Comparison of ENCODE assay signal across 19 cellular contexts in the genomic region with DNA sequence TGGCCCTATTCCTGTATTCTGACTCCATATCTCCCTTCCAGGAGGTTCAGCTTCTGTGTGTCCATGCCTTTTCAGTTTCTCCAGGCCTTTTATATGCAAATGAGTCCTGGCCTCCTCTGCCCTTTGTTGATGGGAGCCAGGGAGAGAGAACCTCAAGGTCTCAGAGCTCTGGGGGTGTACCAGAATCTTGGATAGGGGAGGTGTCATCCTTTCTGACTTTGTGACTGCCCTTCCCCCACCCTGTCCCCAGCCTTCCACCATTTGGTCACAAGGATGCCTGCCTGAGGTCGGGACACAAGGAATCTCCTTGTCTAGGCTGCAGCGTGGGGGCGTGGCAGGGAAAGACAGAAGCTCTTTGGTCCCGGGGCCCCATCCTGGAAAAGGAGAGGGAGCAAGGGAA. TPM values are rescaled to one million over a fixed set of nuclear protein-coding genes. Genes with fewer than 3 reads are reported as not detected.
DNase-seq lines count a peak whose midpoint lies in the region; ATAC-seq lines count a peak whose summit lies in the region.
"Had no signal": no experiment of that assay in that cellular context is flagged by ENCODE, and none has a peak within 500 bp of the region (broad histone marks: within the 10 kb centered on the region; RNA-seq: fewer than 3 reads in every experiment).

No MANE protein-coding gene starts in this region.

- peak overlapping the region; percentile 8 for H3K4me3 ChIP-seq in neuron (ENCODE audit: low read length)

- H3K4me3 Mint-ChIP-seq in T-helper 17 cell, result no peak overlapping the region
- H3K4me3 Mint-ChIP-seq: natural killer cell treated with Interleukin-12 subunit alpha and Interleukin-12 subunit beta and Interleukin-15 and Interleukin-18, amount 100 ng/mL, for 72 hours; T-helper 1 cell treated with Interleukin-12 subunit alpha and Interleukin-12 subunit beta and Interleukin-4 antibody, amounts not matched to agents 30 μg/mL and 1 μg/mL, for 36 hours had no signal

- peaks cover 33% of the 10 kb centered on the region for H3K4me1 ChIP-seq in neuron (ENCODE audit: insufficient read depth, low read length)
- H3K4me1 ChIP-seq: Caco-2 had no signal

- H3K27me3 Mint-ChIP-seq in T-helper 17 cell, result peaks cover 15% of the 10 kb centered on the region

- peak overlapping the region; percentile 19 for H3K27ac Mint-ChIP-seq in T-helper 17 cell
- H3K27ac Mint-ChIP-seq: natural killer cell treated with Interleukin-12 subunit alpha and Interleukin-12 subunit beta and Interleukin-15 and Interleukin-18, amount 100 ng/mL, for 72 hours; T-helper 1 cell treated with Interleukin-12 subunit alpha and Interleukin-12 subunit beta and Interleukin-4 antibody, amounts not matched to agents 30 μg/mL and 1 μg/mL, for 36 hours had no signal

- peaks cover 6% of the 10 kb centered on the region for H3K4me1 Mint-ChIP-seq in T-helper 17 cell

- peak overlapping the region; percentile 39 for H2AFZ ChIP-seq in neuron (ENCODE audit: low read depth, low read length)

- DNase-seq in COLO829 (ENCODE audit: low spot score) (peak; percentile 79), T-helper 17 cell (no peak), head of caudate nucleus (peak; percentile 72 to 95 (median 89)), NCI-H2029 (lab: John Stamatoyannopoulos, UW) (no peak), DMS53 (lab: John Stamatoyannopoulos, UW) (no peak)
- DNase-seq: activated T-cell treated with anti-CD3 and anti-CD28 coated beads for 4 hours; NCI-H1436; NCI-H524 treated with DMSO at 0.1 percent for 48 hours; small intestine; stimulated activated naive CD8-positive, alpha-beta T cell treated with anti-CD3 and anti-CD28 coated beads, Interleukin-15, Interleukin-2, amounts not matched to agents 100 U/mL and 50 U/mL, for 24 hours had no signal

- intact Hi-C loops in head of caudate nucleus (cut with DNase I), result loop anchor here (2.0 to 5.0 kb wide), 2 partner anchors 43 to 184 kb away; no protein-coding TSS in a partner anchor

- no peak for ATAC-seq in T-helper 17 cell
- no peak for ATAC-seq in GM19328 (IDR thresholded peaks at IDR 0.05; ENCODE audit: unreplicated experiment)
- ATAC-seq in HG03457 (IDR thresholded peaks at IDR 0.05; ENCODE audit: unreplicated experiment), result no peak
- ATAC-seq: activated naive CD4-positive, alpha-beta T cell treated with anti-CD3 and anti-CD28 coated beads, Interleukin-2, amount 50 U/mL, for 72 hours; left lobe of liver; natural killer cell treated with Interleukin-12 subunit alpha and Interleukin-12 subunit beta and Interleukin-15 and Interleukin-18, amount 100 ng/mL, for 72 hours; Panc1; stimulated activated naive CD8-positive, alpha-beta T cell treated with anti-CD3 and anti-CD28 coated beads, Interleukin-15, Interleukin-2, amounts not matched to agents 100 U/mL and 50 U/mL, for 24 hours had no signal

- H3K27me3 ChIP-seq in neuron (ENCODE audit: insufficient read depth, low read length), result no peaks in the 10 kb centered on the region

- H3K9me3 ChIP-seq in T-helper 17 cell (ENCODE audit: control insufficient read depth, low read length, poor library complexity, severe bottlenecking) (no peaks in the 10 kb centered on the region), neuron (ENCODE audit: low read length) (no peaks in the 10 kb centered on the region)
- H3K9me3 ChIP-seq: Caco-2 had no signal

- H3K36me3 Mint-ChIP-seq in T-helper 17 cell (ENCODE audit: low read depth), result peaks cover 2% of the 10 kb centered on the region
- H3K36me3 Mint-ChIP-seq: activated naive CD4-positive, alpha-beta T cell treated with anti-CD3 and anti-CD28 coated beads, Interleukin-2, amount 50 U/mL, for 72 hours; natural killer cell treated with Interleukin-12 subunit alpha and Interleukin-12 subunit beta and Interleukin-15 and Interleukin-18, amount 100 ng/mL, for 72 hours had no signal

- H3K36me3 ChIP-seq in neuron (ENCODE audit: insufficient read depth, low read length), result no peaks in the 10 kb centered on the region

RNA-seq across cellular contexts. Expression of a gene that starts 18.6 kb away (rescaled TPM):
- not detected for total RNA-seq in T-helper 17 cell
- total RNA-seq: Caco-2; natural killer cell treated with Interleukin-12 subunit alpha and Interleukin-12 subunit beta and Interleukin-15 and Interleukin-18, amount 100 ng/mL, for 72 hours had no signal

RNA-seq across cellular contexts. Expression of a gene that starts 23.5 kb away (rescaled TPM):
- 10 to 100 TPM; 33.8 to 39.3 TPM for total RNA-seq in T-helper 17 cell

RNA-seq across cellular contexts. Expression of a gene that starts 25.8 kb away (rescaled TPM):
- total RNA-seq in T-helper 17 cell, result under 1 TPM; 0.72 to 0.73 TPM

RNA-seq across cellular contexts. Expression of a gene that starts 45.5 kb away (rescaled TPM):
- total RNA-seq in T-helper 17 cell, result not detected
- total RNA-seq: activated naive CD4-positive, alpha-beta T cell treated with anti-CD3 and anti-CD28 coated beads, Interleukin-2, amount 50 U/mL, for 72 hours; Caco-2; left lobe of liver; natural killer cell treated with Interleukin-12 subunit alpha and Interleukin-12 subunit beta and Interleukin-15 and Interleukin-18, amount 100 ng/mL, for 72 hours had no signal

RNA-seq across cellular contexts. Expression of a gene that starts 46.9 kb away (rescaled TPM):
- total RNA-seq in T-helper 17 cell, result not detected
- total RNA-seq: activated naive CD4-positive, alpha-beta T cell treated with anti-CD3 and anti-CD28 coated beads, Interleukin-2, amount 50 U/mL, for 72 hours; natural killer cell treated with Interleukin-12 subunit alpha and Interleukin-12 subunit beta and Interleukin-15 and Interleukin-18, amount 100 ng/mL, for 72 hours had no signal

Comparison
In these comparisons a context has a peak if more than half of its experiments do, and no peak if none do; other contexts are left out.
1. DNase-seq: peak in COLO829 (single experiment) and head of caudate nucleus (42 of 42); none in T-helper 17 cell (0 of 3), NCI-H2029 (single experiment) and DMS53 (single experiment).